Comparison of ENCODE assay signal across 8 cellular contexts in genomic region chr1:77975907-77976306, GRCh38. TPM values are rescaled to one million over a fixed set of nuclear protein-coding genes. Genes with fewer than 3 reads are reported as not detected.
DNase-seq lines count a peak whose midpoint lies in the region; ATAC-seq and TF ChIP-seq lines count a peak whose summit lies in the region.

No MANE protein-coding gene starts in this region.

- intact Hi-C loops in CD14-positive monocyte (cut with micrococcal nuclease), result no loop called here

- peaks cover 12 to 24% of the 10 kb centered on the region in 2 donors for H3K36me3 Mint-ChIP-seq in CD14-positive monocyte

- peaks cover 16 to 17% of the 10 kb centered on the region in 2 donors for H3K4me1 ChIP-seq in mucosa of rectum (ENCODE audit: control insufficient read depth in 2 of 2, insufficient read depth in 2 of 2, low read length in 2 of 2)

- no peaks in the 10 kb centered on the region for H3K27me3 Mint-ChIP-seq in CD14-positive monocyte (ENCODE audit: low read depth in 3 of 3)

- peak overlapping the region; percentile 4 to 61 for H3K4me3 Mint-ChIP-seq in CD14-positive monocyte

- DNase-seq in CD14-positive monocyte (ENCODE audit: low spot score) (no peak), KBM-7 (peak; percentile 19), brain microvascular endothelial cell (no peak), GM13977 (ENCODE audit: low spot score) (no peak), NCI-H774 (lab: John Stamatoyannopoulos, UW) (no peak)

- H3K9me3 ChIP-seq in mucosa of rectum (ENCODE audit: control insufficient read depth in 2 of 2, low read length in 2 of 2), result no peaks in the 10 kb centered on the region

- no peak for TF ChIP-seq CTCF in CD14-positive monocyte (IDR thresholded peaks at IDR 0.05)
- TF ChIP-seq CTCF in brain microvascular endothelial cell (IDR thresholded peaks at IDR 0.05; ENCODE audit: low read depth, low read length, missing control alignments), result no peak
- no peak for TF ChIP-seq CTCF in GM13977 (IDR thresholded peaks at IDR 0.05; ENCODE audit: extremely low read depth, insufficient read depth, missing control alignments)

- ATAC-seq in HG02884 (IDR thresholded peaks at IDR 0.05; ENCODE audit: unreplicated experiment) (no peak), HG03097 (IDR thresholded peaks at IDR 0.05; ENCODE audit: low FRiP score, unreplicated experiment) (no peak)

- H3K27ac Mint-ChIP-seq in CD14-positive monocyte, result peak overlapping the region in 2 of 7 donors; percentile 30 to 73

- H3K27me3 ChIP-seq in brain microvascular endothelial cell (replicated peaks) (no peaks in the 10 kb centered on the region), mucosa of rectum (ENCODE audit: control insufficient read depth in 2 of 2, insufficient read depth in 2 of 2, low read length in 2 of 2) (no peaks in the 10 kb centered on the region)

- H3K27ac ChIP-seq in brain microvascular endothelial cell (peak overlapping the region; percentile 28), mucosa of rectum (ENCODE audit: low read depth in 2 of 2, low read length in 2 of 2) (no peak overlapping the region)

- in situ Hi-C loops in KBM-7 (cut with MboI; ENCODE audit: low pct_unique_long_range_greater_than_20kb, low sequenced_read_pairs) (no loop called here), brain microvascular endothelial cell (cut with HindIII; ENCODE audit: low pct_ligation_motif_present, low sequenced_read_pairs) (no loop called here), GM13977 (cut with MboI; ENCODE audit: low pct_unique_long_range_greater_than_20kb, low sequenced_read_pairs, unreplicated experiment) (no loop called here)

- H3K36me3 ChIP-seq in brain microvascular endothelial cell (replicated peaks) (peaks cover 5% of the 10 kb centered on the region), mucosa of rectum (ENCODE audit: control insufficient read depth in 2 of 2, insufficient read depth in 2 of 2, low read length in 2 of 2) (peaks cover 0 to 4% of the 10 kb centered on the region in 2 donors)

- peaks cover 0 to 1% (median 0%) of the 10 kb centered on the region in 7 donors for H3K9me3 Mint-ChIP-seq in CD14-positive monocyte

- H3K4me1 Mint-ChIP-seq in CD14-positive monocyte, result peaks cover 14% of the 10 kb centered on the region

- peak overlapping the region; percentile 5 to 50 for H3K9ac ChIP-seq in mucosa of rectum (ENCODE audit: low read depth in 1 of 2, low read length in 2 of 2)

- peak overlapping the region; percentile 66 for H3K4me3 ChIP-seq in brain microvascular endothelial cell (ENCODE audit: low read depth, low read length)
- H3K4me3 ChIP-seq in mucosa of rectum (ENCODE audit: low read length in 2 of 2), result peak overlapping the region in 1 of 2 donors; percentile 96

RNA-seq across cellular contexts. Expression of gene FUBP1, which starts 3.0 kb away (rescaled TPM):
- polyA plus RNA-seq in CD14-positive monocyte, result 10 to 100 TPM; 16.5 TPM

RNA-seq across cellular contexts. Expression of gene DNAJB4, which starts 28.8 kb away (rescaled TPM):
- 1 to 10 TPM; 2.8 to 4.0 TPM for polyA plus RNA-seq in CD14-positive monocyte
